7 cellular contexts compared by ENCODE assay signal in genomic region chr5:179340465-179340864, GRCh38.
"Had no signal": no experiment of that assay in that cellular context is flagged by ENCODE, and none has a peak within 500 bp of the region (broad histone marks: within the 10 kb centered on the region; RNA-seq: fewer than 3 reads in every experiment).

No MANE protein-coding gene starts in this region.

- H2AFZ ChIP-seq: GM23338 had no signal

- H3K27ac ChIP-seq: HL-60 had no signal

- ATAC-seq: GM23338, HCT116 had no signal

- H3K4me3 ChIP-seq: GM23338, HAP-1 had no signal

- H3K4me2 ChIP-seq: GM23338 had no signal

- H3K9me3 ChIP-seq: HAP-1 had no signal

- DNase-seq: HFFc6, IMR-90, KBM-7 had no signal

- H3K36me3 ChIP-seq: HAP-1 had no signal
